Comparison of ENCODE assay signal across 1 cellular context in the genomic region with DNA sequence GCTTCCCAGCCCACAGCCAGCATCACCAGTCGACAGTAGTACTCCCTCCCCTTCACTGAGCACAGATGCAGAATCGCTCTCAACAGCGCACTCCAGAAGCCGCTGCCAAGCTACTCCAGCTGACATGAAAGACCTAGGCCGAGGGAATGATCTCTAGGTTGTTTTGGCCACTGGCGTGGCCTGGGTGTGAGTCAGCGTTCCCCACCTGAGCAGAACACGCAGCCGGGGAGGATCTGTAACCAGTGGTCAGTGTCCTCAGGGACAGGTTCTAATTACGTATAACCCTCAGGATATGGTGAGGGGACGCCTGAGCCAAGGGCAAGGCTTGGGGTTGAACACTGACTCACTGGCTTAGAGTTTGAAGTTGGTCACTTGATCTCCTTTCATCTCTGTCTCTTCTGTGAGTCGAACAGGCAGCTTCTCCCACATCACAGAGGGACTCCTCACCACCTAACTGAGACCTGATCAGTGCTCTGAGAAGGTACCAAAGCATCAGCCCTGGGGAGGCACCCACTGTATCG.
TF ChIP-seq lines count a peak whose summit lies in the region.

No MANE protein-coding gene starts in this region.

TF ChIP-seq in HepG2, 621 proteins besides CTCF, POLR2A, EP300 and RAD21 (continued from another document and continues in another):
- TF ChIP-seq AHDC1 (CRISPR knock-in tag; IDR thresholded peaks at IDR 0.05; ENCODE audit: borderline replicate concordance) (no peak), ZSCAN31 (CRISPR knock-in tag; IDR thresholded peaks at IDR 0.05; ENCODE audit: low read depth) (no peak), PHF21A (CRISPR knock-in tag; IDR thresholded peaks at IDR 0.05) (peak; percentile 26; the same call in 1 of the 2 replicates), MTF2 (CRISPR knock-in tag; IDR thresholded peaks at IDR 0.05; ENCODE audit: borderline replicate concordance) (no peak), ZNF788 (CRISPR knock-in tag; IDR thresholded peaks at IDR 0.05; ENCODE audit: borderline replicate concordance) (no peak), SMARCE1 (IDR thresholded peaks at IDR 0.05; ENCODE audit: borderline replicate concordance) (no peak), HIC2 (CRISPR knock-in tag; IDR thresholded peaks at IDR 0.05; ENCODE audit: low read depth) (no peak), MTA1 (CRISPR knock-in tag; IDR thresholded peaks at IDR 0.05; ENCODE audit: borderline replicate concordance) (no peak), SP140L (CRISPR knock-in tag; IDR thresholded peaks at IDR 0.05; ENCODE audit: borderline replicate concordance) (no peak), HMGXB4 (CRISPR knock-in tag; IDR thresholded peaks at IDR 0.05; ENCODE audit: borderline replicate concordance in 1 of 2, low read depth in 1 of 2) (no peak), ATAD3A (CRISPR knock-in tag; IDR thresholded peaks at IDR 0.05) (no peak), ERF (CRISPR knock-in tag; IDR thresholded peaks at IDR 0.05) (no peak), EED (CRISPR knock-in tag; IDR thresholded peaks at IDR 0.05) (no peak), EZH2 (conservative IDR thresholded peaks at IDR 0.05; ENCODE audit: low read depth, low read length) (no peak), ZSCAN20 (CRISPR knock-in tag; IDR thresholded peaks at IDR 0.05; ENCODE audit: borderline replicate concordance) (no peak), BCLAF1 (IDR thresholded peaks at IDR 0.05) (no peak), ZNF10 (CRISPR knock-in tag; IDR thresholded peaks at IDR 0.05; ENCODE audit: borderline replicate concordance, low read depth) (no peak), ZNF552 (CRISPR knock-in tag; IDR thresholded peaks at IDR 0.05; ENCODE audit: borderline replicate concordance) (no peak), KDM1A (CRISPR knock-in tag; IDR thresholded peaks at IDR 0.05) (no peak), ARNT (IDR thresholded peaks at IDR 0.05) (no peak), MYC (CRISPR knock-in tag; IDR thresholded peaks at IDR 0.05; ENCODE audit: borderline replicate concordance) (no peak), REST (IDR thresholded peaks at IDR 0.05; ENCODE audit: borderline replicate concordance in 1 of 2, low read depth in 1 of 2, low read length in 2 of 2) (no peak), RFX5 (IDR thresholded peaks at IDR 0.05; ENCODE audit: low read depth, low read length) (no peak), HMGA1 (CRISPR knock-in tag; conservative IDR thresholded peaks at IDR 0.05) (no peak), GZF1 (CRISPR knock-in tag; IDR thresholded peaks at IDR 0.05) (no peak), SALL1 (CRISPR knock-in tag; IDR thresholded peaks at IDR 0.05) (peak; percentile 59; the same call in 1 of the 2 replicates), ZNF790 (CRISPR knock-in tag; IDR thresholded peaks at IDR 0.05; ENCODE audit: borderline replicate concordance) (no peak), SAP130 (CRISPR knock-in tag; IDR thresholded peaks at IDR 0.05; ENCODE audit: low read depth) (peak; percentile 55; the same call in 1 of the 2 replicates), FOXK1 (CRISPR knock-in tag; IDR thresholded peaks at IDR 0.05; ENCODE audit: borderline replicate concordance, low read depth) (no peak), GFI1 (CRISPR knock-in tag; IDR thresholded peaks at IDR 0.05; ENCODE audit: borderline replicate concordance) (no peak), KDM3A (CRISPR knock-in tag; IDR thresholded peaks at IDR 0.05; ENCODE audit: low read depth) (peak; percentile 35; the same call in 1 of the 2 replicates), ESRRA (CRISPR knock-in tag; IDR thresholded peaks at IDR 0.05; ENCODE audit: low read depth) (no peak)
- TF ChIP-seq, protein P1, sequence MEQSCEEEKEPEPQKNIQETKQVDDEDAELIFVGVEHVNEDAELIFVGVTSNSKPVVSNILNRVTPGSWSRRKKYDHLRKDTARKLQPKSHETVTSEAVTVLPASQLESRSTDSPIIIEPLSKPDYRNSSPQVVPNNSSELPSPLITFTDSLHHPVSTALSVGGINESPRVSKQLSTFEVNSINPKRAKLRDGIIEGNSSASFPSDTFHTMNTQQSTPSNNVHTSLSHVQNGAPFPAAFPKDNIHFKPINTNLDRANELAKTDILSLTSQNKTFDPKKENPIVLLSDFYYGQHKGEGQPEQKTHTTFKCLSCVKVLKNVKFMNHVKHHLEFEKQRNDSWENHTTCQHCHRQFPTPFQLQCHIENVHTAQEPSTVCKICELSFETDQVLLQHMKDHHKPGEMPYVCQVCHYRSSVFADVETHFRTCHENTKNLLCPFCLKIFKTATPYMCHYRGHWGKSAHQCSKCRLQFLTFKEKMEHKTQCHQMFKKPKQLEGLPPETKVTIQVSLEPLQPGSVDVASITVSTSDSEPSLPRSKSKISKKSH (CRISPR knock-in tag; IDR thresholded peaks at IDR 0.05; ENCODE audit: borderline replicate concordance): no peak
- TF ChIP-seq, protein P2, sequence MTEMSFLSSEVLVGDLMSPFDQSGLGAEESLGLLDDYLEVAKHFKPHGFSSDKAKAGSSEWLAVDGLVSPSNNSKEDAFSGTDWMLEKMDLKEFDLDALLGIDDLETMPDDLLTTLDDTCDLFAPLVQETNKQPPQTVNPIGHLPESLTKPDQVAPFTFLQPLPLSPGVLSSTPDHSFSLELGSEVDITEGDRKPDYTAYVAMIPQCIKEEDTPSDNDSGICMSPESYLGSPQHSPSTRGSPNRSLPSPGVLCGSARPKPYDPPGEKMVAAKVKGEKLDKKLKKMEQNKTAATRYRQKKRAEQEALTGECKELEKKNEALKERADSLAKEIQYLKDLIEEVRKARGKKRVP (CRISPR knock-in tag; IDR thresholded peaks at IDR 0.05): no peak
- TF ChIP-seq, protein P3, sequence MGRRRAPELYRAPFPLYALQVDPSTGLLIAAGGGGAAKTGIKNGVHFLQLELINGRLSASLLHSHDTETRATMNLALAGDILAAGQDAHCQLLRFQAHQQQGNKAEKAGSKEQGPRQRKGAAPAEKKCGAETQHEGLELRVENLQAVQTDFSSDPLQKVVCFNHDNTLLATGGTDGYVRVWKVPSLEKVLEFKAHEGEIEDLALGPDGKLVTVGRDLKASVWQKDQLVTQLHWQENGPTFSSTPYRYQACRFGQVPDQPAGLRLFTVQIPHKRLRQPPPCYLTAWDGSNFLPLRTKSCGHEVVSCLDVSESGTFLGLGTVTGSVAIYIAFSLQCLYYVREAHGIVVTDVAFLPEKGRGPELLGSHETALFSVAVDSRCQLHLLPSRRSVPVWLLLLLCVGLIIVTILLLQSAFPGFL (CRISPR knock-in tag; IDR thresholded peaks at IDR 0.05): no peak
- TF ChIP-seq, protein P4, sequence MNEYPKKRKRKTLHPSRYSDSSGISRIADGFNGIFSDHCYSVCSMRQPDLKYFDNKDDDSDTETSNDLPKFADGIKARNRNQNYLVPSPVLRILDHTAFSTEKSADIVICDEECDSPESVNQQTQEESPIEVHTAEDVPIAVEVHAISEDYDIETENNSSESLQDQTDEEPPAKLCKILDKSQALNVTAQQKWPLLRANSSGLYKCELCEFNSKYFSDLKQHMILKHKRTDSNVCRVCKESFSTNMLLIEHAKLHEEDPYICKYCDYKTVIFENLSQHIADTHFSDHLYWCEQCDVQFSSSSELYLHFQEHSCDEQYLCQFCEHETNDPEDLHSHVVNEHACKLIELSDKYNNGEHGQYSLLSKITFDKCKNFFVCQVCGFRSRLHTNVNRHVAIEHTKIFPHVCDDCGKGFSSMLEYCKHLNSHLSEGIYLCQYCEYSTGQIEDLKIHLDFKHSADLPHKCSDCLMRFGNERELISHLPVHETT (CRISPR knock-in tag; conservative IDR thresholded peaks at IDR 0.05): no peak
